20 cellular contexts compared by ENCODE assay signal in the genomic region with DNA sequence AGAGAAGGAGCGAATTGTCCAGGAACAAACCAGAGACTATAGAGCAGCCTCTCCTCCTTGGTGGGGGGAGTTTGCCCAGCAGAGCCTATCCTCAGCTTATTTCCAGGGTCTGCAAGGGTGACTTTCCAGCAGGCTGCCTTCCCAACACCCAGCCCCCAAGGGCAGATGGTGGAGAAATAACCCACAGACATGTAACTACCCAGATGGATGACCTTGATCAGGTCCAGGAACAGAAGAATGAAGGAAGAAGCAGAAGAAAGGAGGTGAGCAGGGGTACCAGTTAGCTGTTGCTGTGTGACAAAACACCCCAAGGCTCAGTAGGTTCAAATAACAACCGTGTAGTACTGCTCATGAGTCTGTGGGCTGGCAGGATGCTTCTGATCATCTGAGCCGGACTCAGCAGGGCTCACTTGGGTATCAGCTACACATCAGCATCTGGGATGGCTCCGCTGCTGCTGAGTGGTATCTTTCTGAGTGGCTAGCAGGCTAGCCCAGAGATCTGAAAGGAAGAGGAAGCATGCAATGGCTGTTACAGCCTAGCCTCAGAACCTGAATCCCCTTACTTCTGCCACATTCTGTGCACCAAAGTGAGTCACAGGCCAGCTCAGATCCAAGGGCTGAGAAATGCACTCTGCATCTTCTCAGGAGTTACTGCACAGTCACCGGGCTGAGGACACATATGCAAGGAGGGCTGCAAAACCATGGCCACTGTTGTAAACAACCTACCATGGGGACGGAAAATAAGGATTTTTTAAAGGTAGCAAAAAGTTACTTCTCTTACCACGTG. TPM values are rescaled to one million over a fixed set of nuclear protein-coding genes. Genes with fewer than 3 reads are reported as not detected.
DNase-seq lines count a peak whose midpoint lies in the region; TF ChIP-seq lines count a peak whose summit lies in the region.
"Had no signal": no experiment of that assay in that cellular context is flagged by ENCODE, and none has a peak within 500 bp of the region (broad histone marks: within the 10 kb centered on the region; RNA-seq: fewer than 3 reads in every experiment).

No MANE protein-coding gene starts in this region.

- no peak overlapping the region for H3K9ac ChIP-seq in SK-N-SH

- H4K20me1 ChIP-seq in SK-N-SH (ENCODE audit: insufficient read depth) = no peaks in the 10 kb centered on the region

- H3K4me3 ChIP-seq in SK-N-SH (ENCODE audit: low read depth in 2 of 2, low read length in 1 of 2) = no peak overlapping the region
- H3K4me3 ChIP-seq: SK-N-MC, stomach had no signal

- peaks cover 7% of the 10 kb centered on the region; the same call in 1 of the 2 replicates for H3K9me3 ChIP-seq in SK-N-SH

- no peaks in the 10 kb centered on the region for H3K79me2 ChIP-seq in SK-N-SH (ENCODE audit: insufficient read depth)

- peak; percentile 25 for DNase-seq in NOMO-1 treated with DMSO at 0.1 percent for 48 hours (lab: John Stamatoyannopoulos, UW; ENCODE audit: unreplicated experiment)
- DNase-seq in NOMO-1 treated with dmso at 0.1 percent for 144 hours (lab: John Stamatoyannopoulos, UW; ENCODE audit: unreplicated experiment) = no peak
- DNase-seq in RPMI7951 (ENCODE audit: low read depth) = peak; percentile 54
- peak; percentile 6 for DNase-seq in fibroblast of peridontal ligament (ENCODE audit: extremely low read depth)
- no peak for DNase-seq in NCI-H2029 treated with DMSO at 0.1 percent for 48 hours (lab: John Stamatoyannopoulos, UW)
- no peak for DNase-seq in SK-N-SH
- DNase-seq in NCI-H1105 treated with DMSO at 0.1 percent for 48 hours (lab: John Stamatoyannopoulos, UW) = no peak
- no peak for DNase-seq in activated naive CD4-positive, alpha-beta T cell treated with anti-CD3 and anti-CD28 coated beads, Interleukin-2, amount 50 U/mL, for 16 hours
- DNase-seq: 8988T; activated CD4-positive, alpha-beta T cell treated with anti-CD3 and anti-CD28 coated beads, Interleukin-2, amount 50 U/mL, for 48 hours; activated naive CD4-positive, alpha-beta T cell treated with Interleukin-2 at 50 U/mL for 16 hours; activated T-cell treated with anti-CD3 and anti-CD28 coated beads for 4 hours; anterior cingulate cortex; left ventricle myocardium superior; NCI-H2029; NCI-H345; stimulated activated CD4-positive, alpha-beta T cell treated with anti-CD3 and anti-CD28 coated beads, Interleukin-4, amount 100 ng/mL, for 24 hours; stomach; trophoblast cell had no signal

- H3K36me3 ChIP-seq in SK-N-SH (replicated peaks in 1 of 2; ENCODE audit: control insufficient read depth in 1 of 2, insufficient read depth in 2 of 2, low read length in 1 of 2) = no peaks in the 10 kb centered on the region
- H3K36me3 ChIP-seq: stomach had no signal

- CTCF ChIA-PET in SK-N-SH (lab: Yijun Ruan, JAX) = interaction anchor here (1.0 to 6.7 kb wide), 8 partner anchors 10 to 871 kb away, joined by 3 to 172 read pairs (median 3); no protein-coding TSS in a partner anchor

- WGBS in SK-N-SH (ENCODE audit: low lambda C conversion rate) = 72% methylated on average over 7 of the region's 7 CpGs

- POLR2A ChIA-PET in SK-N-SH (lab: Yijun Ruan, JAX) = no interaction called here

- TF ChIP-seq CTCF in SK-N-SH (IDR thresholded peaks at IDR 0.05) = no peak

- no peak for TF ChIP-seq EP300 in SK-N-SH (IDR thresholded peaks at IDR 0.05; ENCODE audit: borderline replicate concordance in 1 of 2, low read depth in 1 of 2, low read length in 1 of 2)

- H3K27ac ChIP-seq in SK-N-SH (ENCODE audit: low read depth in 2 of 2, low read length in 1 of 2) = no peak overlapping the region
- H3K27ac ChIP-seq: SK-N-MC, stomach had no signal

- H3K27me3 ChIP-seq in SK-N-SH (ENCODE audit: insufficient read depth) = no peaks in the 10 kb centered on the region

- no peak for TF ChIP-seq RAD21 in SK-N-SH (IDR thresholded peaks at IDR 0.05; ENCODE audit: low read length)

- no peaks in the 10 kb centered on the region for H3F3A ChIP-seq in SK-N-SH (replicated peaks; ENCODE audit: insufficient read depth)

- no peak overlapping the region for H2AFZ ChIP-seq in SK-N-SH (ENCODE audit: low read depth)

- no peak overlapping the region for H3K4me2 ChIP-seq in SK-N-SH

- no peaks in the 10 kb centered on the region for H3K9me2 ChIP-seq in SK-N-SH

- peaks cover 15 to 31% of the 10 kb centered on the region in 2 experiments; a peak in 3 of 4 replicates for H3K4me1 ChIP-seq in SK-N-SH (ENCODE audit: control insufficient read depth in 1 of 2, insufficient read depth in 2 of 2, low read depth in 1 of 2, low read length in 1 of 2)

TF ChIP-seq in SK-N-SH, 30 proteins besides CTCF, POLR2A, EP300 and RAD21:
- TF ChIP-seq NRF1 (IDR thresholded peaks at IDR 0.05; ENCODE audit: low read depth, low read length) = no peak
- TF ChIP-seq GABPA (IDR thresholded peaks at IDR 0.05; ENCODE audit: low read depth) = no peak
- TF ChIP-seq GATA2 (CRISPR knock-in tag; IDR thresholded peaks at IDR 0.05) = no peak
- TF ChIP-seq RXRA (IDR thresholded peaks at IDR 0.05; ENCODE audit: borderline replicate concordance, low read depth) = no peak
- no peak for TF ChIP-seq POLR2AphosphoS5 (IDR thresholded peaks at IDR 0.05; ENCODE audit: low read depth, low read length)
- TF ChIP-seq FOSL2 (IDR thresholded peaks at IDR 0.05; ENCODE audit: borderline replicate concordance, low read depth) = no peak
- TF ChIP-seq, protein P1, sequence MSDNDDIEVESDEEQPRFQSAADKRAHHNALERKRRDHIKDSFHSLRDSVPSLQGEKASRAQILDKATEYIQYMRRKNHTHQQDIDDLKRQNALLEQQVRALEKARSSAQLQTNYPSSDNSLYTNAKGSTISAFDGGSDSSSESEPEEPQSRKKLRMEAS (IDR thresholded peaks at IDR 0.05; ENCODE audit: low read depth) = no peak
TF ChIP-seq in SK-N-SH: peak in this region for 0.

RNA-seq across cellular contexts. Expression of gene TXNRD3, which starts 22.2 kb away (rescaled TPM):
- total RNA-seq in RPMI7951 (2014; rRNA removed; shearing (Covaris generic)) = 6.0 and 7.8 TPM in 2 replicates
- polyA plus RNA-seq in SK-N-SH (2012; rRNA removed) = 4.7 and 5.2 TPM in 2 replicates
- polyA plus RNA-seq in SK-N-SH (2012; cell fraction: cytosol; rRNA removed) = 4.5 and 4.6 TPM in 2 replicates
- polyA plus RNA-seq in SK-N-SH (2012; cell fraction: nucleus; rRNA removed) = 13.8 and 20.0 TPM in 2 replicates

RNA-seq across cellular contexts. Expression of gene CHCHD6, which starts 26.9 kb away (rescaled TPM):
- 18.7 and 23.0 TPM in 2 replicates for total RNA-seq in RPMI7951 (2014; rRNA removed; shearing (Covaris generic))
- polyA plus RNA-seq in SK-N-SH (2012; rRNA removed) = 42.5 and 45.0 TPM in 2 replicates
- 31.3 and 38.6 TPM in 2 replicates for polyA plus RNA-seq in SK-N-SH (2012; cell fraction: cytosol; rRNA removed)
- polyA plus RNA-seq in SK-N-SH (2012; cell fraction: nucleus; rRNA removed) = 26.1 and 36.6 TPM in 2 replicates

Comparison
In these comparisons a context has a peak if more than half of its experiments do, and no peak if none do; other contexts are left out.
1. DNase-seq: peak in NOMO-1 treated with DMSO at 0.1 percent for 48 hours (single experiment), RPMI7951 (single experiment) and fibroblast of peridontal ligament (single experiment); none in NOMO-1 treated with dmso at 0.1 percent for 144 hours (single experiment), NCI-H2029 treated with DMSO at 0.1 percent for 48 hours (single experiment), SK-N-SH (single experiment), NCI-H1105 treated with DMSO at 0.1 percent for 48 hours (single experiment) and activated naive CD4-positive, alpha-beta T cell treated with anti-CD3 and anti-CD28 coated beads, Interleukin-2, amount 50 U/mL, for 16 hours (single experiment).